7 cellular contexts compared by ENCODE assay signal in the genomic region with DNA sequence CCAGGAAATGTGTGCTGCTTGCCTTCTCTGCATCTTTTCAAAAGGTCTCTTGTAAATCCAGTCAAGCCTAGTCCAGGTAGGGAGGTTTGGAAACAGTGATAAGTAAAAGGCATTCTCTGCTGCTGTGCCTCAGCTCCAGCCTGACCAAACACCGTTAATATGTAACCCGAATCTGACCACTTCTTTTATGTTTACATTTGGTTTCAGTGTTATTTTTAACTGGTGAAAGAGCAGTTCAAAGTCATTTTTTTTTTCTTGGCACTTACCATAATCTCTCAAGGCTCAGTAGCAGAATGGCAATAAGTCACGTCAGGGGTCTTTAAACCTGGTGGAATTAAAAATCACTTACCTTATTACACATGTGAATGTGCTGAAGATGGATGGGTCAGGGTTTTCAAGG.
A peak's percentile ranks its signal among the peaks of the same experiment; 100 is the strongest.
DNase-seq lines count a peak whose midpoint lies in the region; ATAC-seq, FAIRE-seq and TF ChIP-seq lines count a peak whose summit lies in the region.

No MANE protein-coding gene starts in this region.

- no peak overlapping the region for H2AK5ac ChIP-seq in trophoblast cell (ENCODE audit: low read length)

- peak; percentile 48 for ATAC-seq in GM18867 (IDR thresholded peaks at IDR 0.05; ENCODE audit: unreplicated experiment)
- peak; percentile 66 for ATAC-seq in HG02798 (IDR thresholded peaks at IDR 0.05; ENCODE audit: poor library complexity, unreplicated experiment)

- no CpG with 5 or more reads among the region's 3 CpGs for WGBS in trophoblast cell (ENCODE audit: extremely low coverage, insufficient coverage, insufficient read length)

- FAIRE-seq in HTR-8/SVneo (lab: Jason Lieb, UNC), result no peak

- no peak overlapping the region for H3K18ac ChIP-seq in trophoblast cell (ENCODE audit: low read length)

- no peak overlapping the region for H2AFZ ChIP-seq in trophoblast cell (ENCODE audit: insufficient read depth, low read length, poor library complexity)

- peaks cover 5% of the 10 kb centered on the region for H3K79me1 ChIP-seq in trophoblast cell (ENCODE audit: low read length)

- H3K4me1 ChIP-seq in trophoblast cell (ENCODE audit: control insufficient read depth in 1 of 2, insufficient read depth in 2 of 2, low read length in 2 of 2), result peaks cover 3 to 8% of the 10 kb centered on the region in 2 experiments

- H3K4me3 ChIP-seq in trophoblast cell (ENCODE audit: low read depth, low read length), result no peak overlapping the region

- H3K14ac ChIP-seq in trophoblast cell (ENCODE audit: low read length), result no peak overlapping the region

- no peak for DNase-seq in trophoblast cell
- no peak for DNase-seq in HTR-8/SVneo (ENCODE audit: insufficient read length, low spot score)
- no peak for DNase-seq in NAMALWA (ENCODE audit: low spot score)
- no peak for DNase-seq in stimulated activated CD8-positive, alpha-beta memory T cell treated with anti-CD3 and anti-CD28 coated beads, Interleukin-4, amount 100 ng/mL, for 48 hours

- no peak overlapping the region for H2BK120ac ChIP-seq in trophoblast cell (ENCODE audit: insufficient read depth, low read length, poor library complexity)

- no peak overlapping the region for H4K91ac ChIP-seq in trophoblast cell (ENCODE audit: low read depth, low read length)

- peak overlapping the region; percentile 48 for H3K27ac ChIP-seq in trophoblast cell (ENCODE audit: low read depth, low read length)

- H3K4ac ChIP-seq in trophoblast cell (ENCODE audit: low read depth, low read length), result no peak overlapping the region

- H3K9me3 ChIP-seq in trophoblast cell (ENCODE audit: insufficient read depth, low read depth, low read length), result no peaks in the 10 kb centered on the region

- no peak overlapping the region for H4K12ac ChIP-seq in trophoblast cell (ENCODE audit: low read depth, low read length)

- 0 out of 2 replicates have a peak, but pooled peaks have one; percentile 26 for TF ChIP-seq POLR2A in Raji (IDR thresholded peaks at IDR 0.05; ENCODE audit: insufficient read depth, low read depth, low read length)

- no peak overlapping the region for H2BK5ac ChIP-seq in trophoblast cell (ENCODE audit: low read depth, low read length, poor library complexity)

- no peak overlapping the region for H4K8ac ChIP-seq in trophoblast cell (ENCODE audit: low read depth, low read length)

- H3K9ac ChIP-seq in trophoblast cell (ENCODE audit: low read length), result no peak overlapping the region

- H3K23ac ChIP-seq in trophoblast cell (ENCODE audit: low read length), result no peak overlapping the region

- no peak overlapping the region for H3K4me2 ChIP-seq in trophoblast cell (ENCODE audit: low read length)

- H2BK12ac ChIP-seq in trophoblast cell (ENCODE audit: low read length), result no peak overlapping the region

- H3K79me2 ChIP-seq in trophoblast cell (ENCODE audit: control insufficient read depth, insufficient read depth, low read length, poor library complexity), result no peaks in the 10 kb centered on the region

- no peaks in the 10 kb centered on the region for H3K27me3 ChIP-seq in trophoblast cell (ENCODE audit: insufficient read depth, low read length)

- H3K36me3 ChIP-seq in trophoblast cell (ENCODE audit: control insufficient read depth in 1 of 2, insufficient read depth in 2 of 2, low read length in 2 of 2), result no peaks in the 10 kb centered on the region
